ENCODE assay signal across 1 cellular context in genomic region chr15:101451886-101452285, GRCh38.
TF ChIP-seq lines count a peak whose summit lies in the region.

No MANE protein-coding gene starts in this region.

TF ChIP-seq in K562, 482 proteins besides CTCF, POLR2A, EP300 and RAD21 (continued from another document):
- TF ChIP-seq, protein P1, sequence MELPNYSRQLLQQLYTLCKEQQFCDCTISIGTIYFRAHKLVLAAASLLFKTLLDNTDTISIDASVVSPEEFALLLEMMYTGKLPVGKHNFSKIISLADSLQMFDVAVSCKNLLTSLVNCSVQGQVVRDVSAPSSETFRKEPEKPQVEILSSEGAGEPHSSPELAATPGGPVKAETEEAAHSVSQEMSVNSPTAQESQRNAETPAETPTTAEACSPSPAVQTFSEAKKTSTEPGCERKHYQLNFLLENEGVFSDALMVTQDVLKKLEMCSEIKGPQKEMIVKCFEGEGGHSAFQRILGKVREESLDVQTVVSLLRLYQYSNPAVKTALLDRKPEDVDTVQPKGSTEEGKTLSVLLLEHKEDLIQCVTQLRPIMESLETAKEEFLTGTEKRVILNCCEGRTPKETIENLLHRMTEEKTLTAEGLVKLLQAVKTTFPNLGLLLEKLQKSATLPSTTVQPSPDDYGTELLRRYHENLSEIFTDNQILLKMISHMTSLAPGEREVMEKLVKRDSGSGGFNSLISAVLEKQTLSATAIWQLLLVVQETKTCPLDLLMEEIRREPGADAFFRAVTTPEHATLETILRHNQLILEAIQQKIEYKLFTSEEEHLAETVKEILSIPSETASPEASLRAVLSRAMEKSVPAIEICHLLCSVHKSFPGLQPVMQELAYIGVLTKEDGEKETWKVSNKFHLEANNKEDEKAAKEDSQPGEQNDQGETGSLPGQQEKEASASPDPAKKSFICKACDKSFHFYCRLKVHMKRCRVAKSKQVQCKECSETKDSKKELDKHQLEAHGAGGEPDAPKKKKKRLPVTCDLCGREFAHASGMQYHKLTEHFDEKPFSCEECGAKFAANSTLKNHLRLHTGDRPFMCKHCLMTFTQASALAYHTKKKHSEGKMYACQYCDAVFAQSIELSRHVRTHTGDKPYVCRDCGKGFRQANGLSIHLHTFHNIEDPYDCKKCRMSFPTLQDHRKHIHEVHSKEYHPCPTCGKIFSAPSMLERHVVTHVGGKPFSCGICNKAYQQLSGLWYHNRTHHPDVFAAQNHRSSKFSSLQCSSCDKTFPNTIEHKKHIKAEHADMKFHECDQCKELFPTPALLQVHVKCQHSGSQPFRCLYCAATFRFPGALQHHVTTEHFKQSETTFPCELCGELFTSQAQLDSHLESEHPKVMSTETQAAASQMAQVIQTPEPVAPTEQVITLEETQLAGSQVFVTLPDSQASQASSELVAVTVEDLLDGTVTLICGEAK (IDR thresholded peaks at IDR 0.05), result 0 out of 2 replicates have a peak, but pooled peaks have one; percentile 6
- TF ChIP-seq, protein P1 (CRISPR knock-in tag; IDR thresholded peaks at IDR 0.05), result no peak
- TF ChIP-seq CEBPG (CRISPR knock-in tag; IDR thresholded peaks at IDR 0.05) (no peak), CEBPG (tag; conservative IDR thresholded peaks at IDR 0.05 in 1 of 2, IDR thresholded peaks at IDR 0.05 in 1 of 2) (peak in 1 of 2 experiments; percentile 89; a peak in 3 of 4 replicates), USF1 (CRISPR knock-in tag; IDR thresholded peaks at IDR 0.05) (no peak)
